ENCODE assay signal across 22 cellular contexts in the genomic region with DNA sequence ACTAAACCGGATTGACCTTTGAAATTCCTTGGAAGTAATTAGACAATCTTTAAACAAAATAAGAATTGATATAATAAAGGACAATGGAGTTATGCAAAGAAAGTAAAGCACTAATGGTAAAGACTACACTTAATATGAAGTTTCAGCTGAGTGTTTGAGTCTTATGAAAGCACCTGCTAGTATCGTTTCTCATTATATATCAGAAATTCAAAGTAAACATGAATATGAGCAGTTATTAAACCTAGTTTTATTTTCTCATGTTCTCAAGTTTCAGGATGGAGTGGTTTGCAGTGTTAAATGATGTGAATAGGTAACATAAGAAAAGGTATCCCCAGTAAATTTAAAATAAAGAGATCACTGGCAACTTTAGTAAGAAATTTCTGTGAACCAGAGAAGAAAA.
DNase-seq lines count a peak whose midpoint lies in the region; ATAC-seq and TF ChIP-seq lines count a peak whose summit lies in the region.
"Had no signal": no experiment of that assay in that cellular context is flagged by ENCODE, and none has a peak within 500 bp of the region (broad histone marks: within the 10 kb centered on the region; RNA-seq: fewer than 3 reads in every experiment).

No MANE protein-coding gene starts in this region.

- peak; percentile 76 for DNase-seq in NCI-H1092 treated with DMSO at 0.1 percent for 48 hours (lab: John Stamatoyannopoulos, UW)
- DNase-seq in NCI-H1092 (lab: John Stamatoyannopoulos, UW), result no peak
- DNase-seq in NCI-H2029 treated with DMSO at 0.1 percent for 48 hours (lab: John Stamatoyannopoulos, UW), result peak; percentile 38
- no peak for DNase-seq in hepatocyte (ENCODE audit: low spot score)
- no peak for DNase-seq in T-helper 17 cell
- DNase-seq in activated CD8-positive, alpha-beta memory T cell treated with anti-CD3 and anti-CD28 coated beads, Interleukin-2, amount 50 U/mL, for 48 hours, result no peak
- DNase-seq: Caco-2; CD8-positive, alpha-beta T cell; DMS79 treated with DMSO at 0.1 percent for 48 hours; GF-D8; NCI-H1436 treated with DMSO at 0.1 percent for 48 hours; NCI-H1930; NCI-H2227 treated with DMSO at 0.1 percent for 48 hours; SIG-M5 had no signal

- H2AFZ ChIP-seq in hepatocyte, result no peak overlapping the region

- no peaks in the 10 kb centered on the region for H4K20me1 ChIP-seq in hepatocyte (ENCODE audit: insufficient read depth, poor library complexity, severe bottlenecking)

- no peaks in the 10 kb centered on the region for H3K36me3 Mint-ChIP-seq in T-helper 17 cell (ENCODE audit: low read depth)
- H3K36me3 Mint-ChIP-seq: CD8-positive, alpha-beta T cell had no signal

- TF ChIP-seq CTCF in hepatocyte (IDR thresholded peaks at IDR 0.05; ENCODE audit: poor library complexity), result no peak

- H3K4me3 Mint-ChIP-seq in T-helper 17 cell, result no peak overlapping the region
- H3K4me3 Mint-ChIP-seq: B cell; CD8-positive, alpha-beta T cell had no signal

- peak; percentile 49 for ATAC-seq in GM21717 (IDR thresholded peaks at IDR 0.05; ENCODE audit: unreplicated experiment)
- no peak for ATAC-seq in T-helper 17 cell
- no peak for ATAC-seq in GM19452 (IDR thresholded peaks at IDR 0.05; ENCODE audit: unreplicated experiment)
- ATAC-seq: CD8-positive, alpha-beta T cell; HCT116; HepG2 had no signal

- H3K4me2 ChIP-seq in hepatocyte, result peak overlapping the region; percentile 5

- no peak overlapping the region for H3K27ac Mint-ChIP-seq in T-helper 17 cell
- H3K27ac Mint-ChIP-seq: B cell; CD8-positive, alpha-beta T cell had no signal

- no peaks in the 10 kb centered on the region for H3K4me1 ChIP-seq in hepatocyte (ENCODE audit: insufficient read depth)
- H3K4me1 ChIP-seq: Caco-2 had no signal

- H3K27ac ChIP-seq in hepatocyte, result no peak overlapping the region
- H3K27ac ChIP-seq: 22Rv1, C4-2B, SK-N-MC had no signal

- H3K9me3 ChIP-seq in hepatocyte (ENCODE audit: low read depth) (no peaks in the 10 kb centered on the region), T-helper 17 cell (ENCODE audit: control insufficient read depth, low read length, poor library complexity, severe bottlenecking) (no peaks in the 10 kb centered on the region)
- H3K9me3 ChIP-seq: Caco-2 had no signal

- no peaks in the 10 kb centered on the region for H3K27me3 ChIP-seq in hepatocyte

- no peaks in the 10 kb centered on the region for H3K4me1 Mint-ChIP-seq in T-helper 17 cell
- H3K4me1 Mint-ChIP-seq: B cell had no signal

- WGBS in hepatocyte (ENCODE audit: low lambda C conversion rate, missing lambda C conversion rate), result 67% methylated on average over 2 of the region's 2 CpGs

- no peaks in the 10 kb centered on the region for H3K9me2 ChIP-seq in hepatocyte (replicated peaks; ENCODE audit: insufficient read depth)

- H3K27me3 Mint-ChIP-seq in T-helper 17 cell, result no peaks in the 10 kb centered on the region
- H3K27me3 Mint-ChIP-seq: B cell had no signal

- H3K79me2 ChIP-seq in hepatocyte, result no peaks in the 10 kb centered on the region

- no peak overlapping the region for H3K4me3 ChIP-seq in hepatocyte
- H3K4me3 ChIP-seq: SK-N-MC had no signal

- H3K36me3 ChIP-seq in hepatocyte (replicated peaks; ENCODE audit: insufficient read depth, low read depth), result no peaks in the 10 kb centered on the region

Comparison
In these comparisons a context has a peak if more than half of its experiments do, and no peak if none do; other contexts are left out.
1. DNase-seq: peak in NCI-H1092 treated with DMSO at 0.1 percent for 48 hours (single experiment) and NCI-H2029 treated with DMSO at 0.1 percent for 48 hours (single experiment); none in NCI-H1092 (single experiment), hepatocyte (single experiment), T-helper 17 cell (0 of 3) and activated CD8-positive, alpha-beta memory T cell treated with anti-CD3 and anti-CD28 coated beads, Interleukin-2, amount 50 U/mL, for 48 hours (single experiment).